36 cellular contexts compared by ENCODE assay signal in genomic region chr6:160224599-160225237, GRCh38. TPM values are rescaled to one million over a fixed set of nuclear protein-coding genes. Genes with fewer than 3 reads are reported as not detected.
"Had no signal": no experiment of that assay in that cellular context is flagged by ENCODE, and none has a peak within 500 bp of the region (broad histone marks: within the 10 kb centered on the region; RNA-seq: fewer than 3 reads in every experiment).

No MANE protein-coding gene starts in this region.

- H3K4me3 Mint-ChIP-seq: activated B cell treated with CpG ODN at 0.5 μM for 24 hours; activated CD4-positive, alpha-beta memory T cell treated with anti-CD3 and anti-CD28 coated beads, Interleukin-2, amount 10 ng/mL, durations not matched to agents 7 days and 5 days; activated CD8-positive, alpha-beta memory T cell treated with anti-CD3 and anti-CD28 coated beads, Interleukin-2, amount 10 ng/mL, durations not matched to agents 7 days and 5 days; activated naive CD8-positive, alpha-beta T cell treated with anti-CD3 and anti-CD28 coated beads for 36 hours; activated T-cell treated with anti-CD3 and anti-CD28 coated beads, Interleukin-2, amount 50 U/mL, for 72 hours; activated T-helper 17 cell treated with anti-CD3 and anti-CD28 coated beads, Interleukin-2, amount 50 U/mL, for 72 hours; T-helper 1 cell treated with Interleukin-12 subunit alpha and Interleukin-12 subunit beta and Interleukin-4 antibody, amounts not matched to agents 30 μg/mL and 1 μg/mL, for 36 hours; T-helper 2 cell treated with Interferon-gamma antibody and Interleukin-4, amounts not matched to agents 5 μg/mL and 100 μg/mL, for 36 hours had no signal

- H3K4me3 ChIP-seq: body of pancreas, breast epithelium, MG63, SJSA1 had no signal

- H3K9me3 ChIP-seq: body of pancreas, breast epithelium, MG63, SK-N-SH had no signal

- H3K4me1 Mint-ChIP-seq: activated B cell treated with CpG ODN at 0.5 μM for 24 hours; activated CD4-positive, alpha-beta memory T cell treated with anti-CD3 and anti-CD28 coated beads, Interleukin-2, amount 10 ng/mL, durations not matched to agents 7 days and 5 days; activated CD8-positive, alpha-beta memory T cell treated with anti-CD3 and anti-CD28 coated beads, Interleukin-2, amount 10 ng/mL, durations not matched to agents 7 days and 5 days; activated naive CD8-positive, alpha-beta T cell treated with anti-CD3 and anti-CD28 coated beads for 36 hours; activated T-helper 17 cell treated with anti-CD3 and anti-CD28 coated beads, Interleukin-2, amount 50 U/mL, for 72 hours had no signal

- H3K27ac Mint-ChIP-seq: activated B cell treated with CpG ODN at 0.5 μM for 24 hours; activated CD4-positive, alpha-beta memory T cell treated with anti-CD3 and anti-CD28 coated beads, Interleukin-2, amount 10 ng/mL, durations not matched to agents 7 days and 5 days; activated CD8-positive, alpha-beta memory T cell treated with anti-CD3 and anti-CD28 coated beads, Interleukin-2, amount 10 ng/mL, durations not matched to agents 7 days and 5 days; activated naive CD8-positive, alpha-beta T cell treated with anti-CD3 and anti-CD28 coated beads for 36 hours; activated T-cell treated with anti-CD3 and anti-CD28 coated beads, Interleukin-2, amount 50 U/mL, for 72 hours; T-helper 1 cell treated with Interleukin-12 subunit alpha and Interleukin-12 subunit beta and Interleukin-4 antibody, amounts not matched to agents 30 μg/mL and 1 μg/mL, for 36 hours; T-helper 2 cell treated with Interferon-gamma antibody and Interleukin-4, amounts not matched to agents 5 μg/mL and 100 μg/mL, for 36 hours had no signal

- H3K9ac ChIP-seq: SK-N-SH had no signal

- H3K27me3 Mint-ChIP-seq: activated CD4-positive, alpha-beta memory T cell treated with anti-CD3 and anti-CD28 coated beads, Interleukin-2, amount 10 ng/mL, durations not matched to agents 7 days and 5 days; activated CD8-positive, alpha-beta memory T cell treated with anti-CD3 and anti-CD28 coated beads, Interleukin-2, amount 10 ng/mL, durations not matched to agents 7 days and 5 days had no signal

- H3K27me3 ChIP-seq: body of pancreas, breast epithelium, SJSA1 had no signal

- H3K4me1 ChIP-seq: body of pancreas, breast epithelium, SJSA1 had no signal

- H3K36me3 Mint-ChIP-seq: activated CD8-positive, alpha-beta memory T cell treated with anti-CD3 and anti-CD28 coated beads, Interleukin-2, amount 10 ng/mL, durations not matched to agents 7 days and 5 days; activated naive CD8-positive, alpha-beta T cell treated with anti-CD3 and anti-CD28 coated beads for 36 hours had no signal

- H3K9me3 Mint-ChIP-seq: T-helper 1 cell treated with Interleukin-12 subunit alpha and Interleukin-12 subunit beta and Interleukin-4 antibody, amounts not matched to agents 30 μg/mL and 1 μg/mL, for 36 hours; T-helper 2 cell treated with Interferon-gamma antibody and Interleukin-4, amounts not matched to agents 5 μg/mL and 100 μg/mL, for 36 hours had no signal

- H3K27ac ChIP-seq: body of pancreas, breast epithelium, SJSA1 had no signal

- FAIRE-seq: astrocyte, TTC549 had no signal

- DNase-seq: activated B cell treated with CpG ODN at 0.5 μM for 24 hours; activated CD4-positive, alpha-beta memory T cell treated with anti-CD3 and anti-CD28 coated beads, Interleukin-2, amount 10 ng/mL, durations not matched to agents 7 days and 5 days; activated CD4-positive, alpha-beta T cell treated with anti-CD3 and anti-CD28 coated beads for 4 hours; activated CD4-positive, CD25-positive, alpha-beta regulatory T cell treated with anti-CD3 and anti-CD28 coated beads, Interleukin-2, amount 50 U/mL, for 72 hours; activated CD8-positive, alpha-beta memory T cell treated with anti-CD3 and anti-CD28 coated beads for 24 hours; activated CD8-positive, alpha-beta memory T cell treated with anti-CD3 and anti-CD28 coated beads, Interleukin-2, amount 10 ng/mL, durations not matched to agents 7 days and 5 days; activated CD8-positive, alpha-beta memory T cell treated with anti-CD3 and anti-CD28 coated beads, Interleukin-2, amount 50 U/mL, for 48 hours; activated effector memory CD4-positive, alpha-beta T cell treated with anti-CD3 and anti-CD28 coated beads, Interleukin-2, amount 50 U/mL, for 16 hours; activated naive CD4-positive, alpha-beta T cell; activated naive CD4-positive, alpha-beta T cell treated with anti-CD3 and anti-CD28 coated beads, Interleukin-2, amount 50 U/mL, for 16 hours; activated naive CD8-positive, alpha-beta T cell treated with anti-CD3 and anti-CD28 coated beads for 36 hours; activated T-cell treated with anti-CD3 and anti-CD28 coated beads, Interleukin-2, amount 50 U/mL, for 72 hours; amniotic stem cell; body of pancreas; Kasumi-1; KG1; MG63; NCI-H1092; NCI-H1436 treated with DMSO at 0.1 percent for 48 hours; NCI-H1694 treated with DMSO at 0.1 percent for 48 hours; NCI-H2029; NCI-H345; NCI-H524 treated with DMSO at 0.1 percent for 48 hours; SHP77; SK-N-SH had no signal

- H3K36me3 ChIP-seq: breast epithelium, MG63, SJSA1 had no signal

- ATAC-seq: activated CD8-positive, alpha-beta memory T cell treated with anti-CD3 and anti-CD28 coated beads, Interleukin-2, amount 10 ng/mL, durations not matched to agents 7 days and 5 days; activated T-cell treated with anti-CD3 and anti-CD28 coated beads, Interleukin-2, amount 50 U/mL, for 72 hours; body of pancreas; Panc1 had no signal

RNA-seq across cellular contexts. Expression of gene SLC22A2, which starts 33.9 kb away (rescaled TPM):
- total RNA-seq: activated B cell treated with CpG ODN at 0.5 μM for 24 hours; activated CD4-positive, alpha-beta memory T cell treated with anti-CD3 and anti-CD28 coated beads, Interleukin-2, amount 10 ng/mL, durations not matched to agents 7 days and 5 days; activated CD8-positive, alpha-beta memory T cell treated with anti-CD3 and anti-CD28 coated beads, Interleukin-2, amount 10 ng/mL, durations not matched to agents 7 days and 5 days; activated naive CD8-positive, alpha-beta T cell treated with anti-CD3 and anti-CD28 coated beads for 36 hours; activated T-cell treated with anti-CD3 and anti-CD28 coated beads, Interleukin-2, amount 50 U/mL, for 72 hours; activated T-helper 17 cell treated with anti-CD3 and anti-CD28 coated beads, Interleukin-2, amount 50 U/mL, for 72 hours; astrocyte; body of pancreas; breast epithelium; cardiac septum; NCI-H460; RPMI7951; SJSA1 had no signal
- polyA plus RNA-seq: SK-N-SH had no signal
